17 cellular contexts compared by ENCODE assay signal in the genomic region with DNA sequence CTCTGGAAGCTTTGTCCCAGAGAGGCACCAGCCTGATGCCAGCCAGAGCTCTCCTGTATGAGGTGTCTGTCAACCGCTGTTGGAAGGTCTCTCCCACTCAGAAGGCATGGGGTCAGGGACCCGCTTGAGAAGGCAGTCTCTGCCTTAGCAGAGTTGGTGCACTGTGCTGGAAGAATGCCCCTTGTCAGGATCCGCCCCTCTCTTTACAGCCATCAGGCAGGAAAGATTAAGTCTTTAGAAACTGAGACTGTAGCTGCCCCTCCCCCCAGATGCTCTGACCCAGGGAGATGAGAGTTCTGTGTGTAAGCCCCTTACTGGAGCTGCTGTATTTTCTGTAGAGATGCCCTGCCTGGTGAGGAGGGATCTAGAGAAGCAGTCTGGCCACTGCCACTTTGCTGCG.
DNase-seq lines count a peak whose midpoint lies in the region; ATAC-seq and TF ChIP-seq lines count a peak whose summit lies in the region.
"Had no signal": no experiment of that assay in that cellular context is flagged by ENCODE, and none has a peak within 500 bp of the region (broad histone marks: within the 10 kb centered on the region; RNA-seq: fewer than 3 reads in every experiment).

No MANE protein-coding gene starts in this region.

- H3K27me3 Mint-ChIP-seq in endodermal cell (ENCODE audit: insufficient read depth) (peaks cover 40% of the 10 kb centered on the region), nephron progenitor cell (ENCODE audit: low read depth, poor library complexity) (peaks cover 4% of the 10 kb centered on the region), type B pancreatic cell (no peaks in the 10 kb centered on the region)
- H3K27me3 Mint-ChIP-seq: CD4-positive, alpha-beta T cell had no signal

- H3K27ac ChIP-seq in WERI-Rb-1 (no peak overlapping the region), endodermal cell (ENCODE audit: low read depth, low read length) (no peak overlapping the region)
- H3K27ac ChIP-seq: A549, C4-2B, GM23248, HL-60 had no signal

- H3K9me3 Mint-ChIP-seq in endodermal cell (no peaks in the 10 kb centered on the region), nephron progenitor cell (peaks cover 12% of the 10 kb centered on the region), type B pancreatic cell (no peaks in the 10 kb centered on the region)

- no peaks in the 10 kb centered on the region for H3K27me3 ChIP-seq in WERI-Rb-1 (ENCODE audit: insufficient read depth, low read depth, severe bottlenecking)
- H3K27me3 ChIP-seq in endodermal cell (ENCODE audit: control insufficient read depth, insufficient read depth, low read length, poor library complexity, severe bottlenecking) = peaks cover 8% of the 10 kb centered on the region

- no peak overlapping the region for H3K27ac Mint-ChIP-seq in endodermal cell
- peak overlapping the region; percentile 64 for H3K27ac Mint-ChIP-seq in nephron progenitor cell
- no peak overlapping the region for H3K27ac Mint-ChIP-seq in type B pancreatic cell
- H3K27ac Mint-ChIP-seq: CD4-positive, alpha-beta T cell; HFFc6 had no signal

- H3K36me3 Mint-ChIP-seq in endodermal cell (ENCODE audit: low read depth) (no peaks in the 10 kb centered on the region), nephron progenitor cell (ENCODE audit: low read depth) (no peaks in the 10 kb centered on the region), type B pancreatic cell (no peaks in the 10 kb centered on the region)

- TF ChIP-seq CTCF in WERI-Rb-1 (IDR thresholded peaks at IDR 0.05; ENCODE audit: low read depth, low read length) = no peak
- no peak for TF ChIP-seq CTCF in endodermal cell (conservative IDR thresholded peaks at IDR 0.05)
- no peak for TF ChIP-seq CTCF in nephron progenitor cell (IDR thresholded peaks at IDR 0.05)
- TF ChIP-seq CTCF in type B pancreatic cell (conservative IDR thresholded peaks at IDR 0.05) = no peak

- peak; percentile 82 for DNase-seq in WERI-Rb-1
- DNase-seq in endodermal cell = peak; percentile 52
- DNase-seq in nephron progenitor cell = peak; percentile 3
- DNase-seq in type B pancreatic cell (ENCODE audit: extremely low spot score, unreplicated experiment) = no peak
- DNase-seq in NCI-H1417 treated with DMSO at 0.1 percent for 48 hours (lab: John Stamatoyannopoulos, UW) = no peak
- DNase-seq in NCI-H2107 (lab: John Stamatoyannopoulos, UW) = no peak
- DNase-seq: AML-193; Caco-2; CD4-positive, alpha-beta T cell; GM23248; H7; HFFc6 had no signal

- H3K4me3 ChIP-seq in WERI-Rb-1 (ENCODE audit: low read depth, low read length) (no peak overlapping the region), endodermal cell (ENCODE audit: low read length) (no peak overlapping the region)
- H3K4me3 ChIP-seq: A549, GM23248 had no signal

- no peak overlapping the region for H3K9ac ChIP-seq in endodermal cell (ENCODE audit: extremely low read depth, low read length, poor library complexity, severe bottlenecking)
- H3K9ac ChIP-seq: GM23248 had no signal

- H3K36me3 ChIP-seq in WERI-Rb-1 (no peaks in the 10 kb centered on the region), endodermal cell (ENCODE audit: control insufficient read depth, insufficient read depth, low read length) (no peaks in the 10 kb centered on the region)

- H3K4me3 Mint-ChIP-seq in endodermal cell (no peak overlapping the region), nephron progenitor cell (no peak overlapping the region), type B pancreatic cell (no peak overlapping the region)
- H3K4me3 Mint-ChIP-seq: CD4-positive, alpha-beta T cell; HFFc6 had no signal

- 76 to 83% methylated on average over 1 to 4 of the region's 4 CpGs for WGBS in endodermal cell (ENCODE audit: insufficient coverage in 1 of 2, insufficient read length in 1 of 2), 2 experiments

- peaks cover 14% of the 10 kb centered on the region for H3K4me1 Mint-ChIP-seq in endodermal cell
- H3K4me1 Mint-ChIP-seq in nephron progenitor cell = peaks cover 7% of the 10 kb centered on the region
- no peaks in the 10 kb centered on the region for H3K4me1 Mint-ChIP-seq in type B pancreatic cell (ENCODE audit: unreplicated experiment)

- no peaks in the 10 kb centered on the region for H3K4me1 ChIP-seq in endodermal cell (ENCODE audit: control insufficient read depth, insufficient read depth, low read length)
- H3K4me1 ChIP-seq: A549 had no signal

- H3K9me3 ChIP-seq in WERI-Rb-1 (ENCODE audit: severe bottlenecking) (no peaks in the 10 kb centered on the region), endodermal cell (ENCODE audit: control insufficient read depth, low read length) (no peaks in the 10 kb centered on the region)
- H3K9me3 ChIP-seq: Caco-2 had no signal

- no peak for ATAC-seq in GM19023 (IDR thresholded peaks at IDR 0.05; ENCODE audit: unreplicated experiment)
- ATAC-seq: A549, HCT116 had no signal

Comparison
In these comparisons a context has a peak if more than half of its experiments do, and no peak if none do; other contexts are left out.
1. DNase-seq: peak in WERI-Rb-1 (single experiment), endodermal cell (single experiment) and nephron progenitor cell (single experiment); none in type B pancreatic cell (single experiment), NCI-H1417 treated with DMSO at 0.1 percent for 48 hours (single experiment) and NCI-H2107 (single experiment).